8 cellular contexts compared by ENCODE assay signal in genomic region chr19:29672933-29673336, GRCh38. TPM values are rescaled to one million over a fixed set of nuclear protein-coding genes. Genes with fewer than 3 reads are reported as not detected.
DNase-seq lines count a peak whose midpoint lies in the region; ATAC-seq and TF ChIP-seq lines count a peak whose summit lies in the region.

No MANE protein-coding gene starts in this region.

- TF ChIP-seq POLR2A in esophagus squamous epithelium (IDR thresholded peaks at IDR 0.05), result no peak

- no peak for TF ChIP-seq CTCF in esophagus squamous epithelium (IDR thresholded peaks at IDR 0.05)

- peak overlapping the region in 3 of 4 donors; percentile 29 to 71 (median 61) for H3K27ac ChIP-seq in esophagus squamous epithelium

- intact Hi-C loops in esophagus squamous epithelium (cut with DNase I), result no loop called here

- peaks cover 11 to 44% (median 22%) of the 10 kb centered on the region in 3 donors for H3K36me3 ChIP-seq in esophagus squamous epithelium

- no peaks in the 10 kb centered on the region for H3K9me3 ChIP-seq in esophagus squamous epithelium

- 61 to 75% methylated on average over 3 to 10 of the region's 11 CpGs for WGBS in esophagus squamous epithelium, 2 donors

- peak; percentile 74 for DNase-seq in activated CD4-positive, CD25-positive, alpha-beta regulatory T cell treated with anti-CD3 and anti-CD28 coated beads, Interleukin-2, amount 50 U/mL, for 72 hours
- DNase-seq in esophagus squamous epithelium (lab: John Stamatoyannopoulos, UW), result no peak
- DNase-seq in stimulated activated CD8-positive, alpha-beta memory T cell treated with anti-CD3 and anti-CD28 coated beads, Interleukin-4, amount 100 ng/mL, for 24 hours (ENCODE audit: low read depth), result peak; percentile 76
- DNase-seq in NCI-H524 (lab: John Stamatoyannopoulos, UW), result no peak
- DNase-seq in NCI-H1048 (lab: John Stamatoyannopoulos, UW), result no peak
- DNase-seq in EL, result no peak

- peak overlapping the region in 1 of 4 donors; percentile 7 for H3K4me3 ChIP-seq in esophagus squamous epithelium

- H3K27me3 ChIP-seq in esophagus squamous epithelium, result no peaks in the 10 kb centered on the region

- ATAC-seq in GM21381 (IDR thresholded peaks at IDR 0.05; ENCODE audit: unreplicated experiment) (peak; percentile 39), HG03378 (IDR thresholded peaks at IDR 0.05; ENCODE audit: unreplicated experiment) (no peak)

- H3K4me1 ChIP-seq in esophagus squamous epithelium, result peaks cover 21 to 100% (median 49%) of the 10 kb centered on the region in 3 donors

RNA-seq across cellular contexts. Expression of gene PLEKHF1, which starts 7.7 kb away (rescaled TPM):
- 10 to 100 TPM in 3 of 4 donors, 1 to 10 TPM in 1; 4.3 to 20.8 (median 17.1) TPM for total RNA-seq in esophagus squamous epithelium

RNA-seq across cellular contexts. Expression of gene C19orf12, which starts 42.1 kb away (rescaled TPM):
- 10 to 100 TPM; 11.2 to 21.6 (median 18.3) TPM for total RNA-seq in esophagus squamous epithelium

Comparison
In these comparisons a context has a peak if more than half of its experiments do, and no peak if none do; other contexts are left out.
1. DNase-seq: peak in activated CD4-positive, CD25-positive, alpha-beta regulatory T cell treated with anti-CD3 and anti-CD28 coated beads, Interleukin-2, amount 50 U/mL, for 72 hours (single experiment) and stimulated activated CD8-positive, alpha-beta memory T cell treated with anti-CD3 and anti-CD28 coated beads, Interleukin-4, amount 100 ng/mL, for 24 hours (single experiment); none in esophagus squamous epithelium (single experiment), NCI-H524 (0 of 2), NCI-H1048 (single experiment) and EL (single experiment).